1 cellular context compared by ENCODE assay signal in the genomic region with DNA sequence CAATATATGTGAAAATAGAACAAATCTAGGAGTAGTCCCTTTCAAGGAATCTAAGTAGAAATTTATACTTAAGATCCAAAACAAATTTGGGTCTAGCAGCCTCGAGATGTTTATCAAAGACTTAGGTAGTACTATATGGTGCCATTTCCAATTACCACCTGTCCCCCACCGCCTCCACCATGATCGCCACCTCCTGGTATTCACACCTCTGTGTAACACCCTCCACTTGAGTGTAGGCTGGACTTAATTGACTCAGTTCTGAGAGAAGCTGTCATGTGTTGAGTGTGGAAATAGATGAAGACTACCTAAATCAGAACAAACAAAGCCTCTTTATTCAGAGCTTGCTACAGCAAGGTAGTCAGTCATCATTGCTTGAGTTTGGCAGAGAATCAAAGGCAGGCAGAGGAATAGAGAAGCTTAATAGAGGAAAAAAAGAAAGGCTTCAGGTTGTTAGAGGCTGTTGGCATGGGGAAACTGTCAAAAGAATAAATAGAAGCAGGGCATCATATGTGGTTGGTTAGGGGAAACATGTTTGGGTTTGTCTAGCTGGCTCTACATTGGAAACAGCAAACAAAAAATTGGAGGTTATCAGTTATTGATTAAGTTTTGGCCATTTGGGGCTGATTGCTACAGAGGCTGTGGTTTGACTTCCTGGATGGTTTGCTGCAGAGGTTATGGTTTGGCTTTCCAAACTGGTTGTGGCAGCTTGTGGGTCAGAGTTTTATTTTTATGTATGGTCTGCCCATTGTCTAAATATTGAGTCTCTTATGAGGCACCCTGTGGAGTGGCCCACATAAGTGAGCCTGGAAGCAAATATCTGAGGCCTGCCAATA.
TF ChIP-seq lines count a peak whose summit lies in the region.

No MANE protein-coding gene starts in this region.

TF ChIP-seq in K562, 482 proteins besides CTCF, POLR2A, EP300 and RAD21 (continued from another document):
- TF ChIP-seq, protein P1, sequence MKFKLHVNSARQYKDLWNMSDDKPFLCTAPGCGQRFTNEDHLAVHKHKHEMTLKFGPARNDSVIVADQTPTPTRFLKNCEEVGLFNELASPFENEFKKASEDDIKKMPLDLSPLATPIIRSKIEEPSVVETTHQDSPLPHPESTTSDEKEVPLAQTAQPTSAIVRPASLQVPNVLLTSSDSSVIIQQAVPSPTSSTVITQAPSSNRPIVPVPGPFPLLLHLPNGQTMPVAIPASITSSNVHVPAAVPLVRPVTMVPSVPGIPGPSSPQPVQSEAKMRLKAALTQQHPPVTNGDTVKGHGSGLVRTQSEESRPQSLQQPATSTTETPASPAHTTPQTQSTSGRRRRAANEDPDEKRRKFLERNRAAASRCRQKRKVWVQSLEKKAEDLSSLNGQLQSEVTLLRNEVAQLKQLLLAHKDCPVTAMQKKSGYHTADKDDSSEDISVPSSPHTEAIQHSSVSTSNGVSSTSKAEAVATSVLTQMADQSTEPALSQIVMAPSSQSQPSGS (CRISPR knock-in tag; IDR thresholded peaks at IDR 0.05), result no peak
- no peak for TF ChIP-seq PRMT5 (CRISPR knock-in tag; IDR thresholded peaks at IDR 0.05)
- TF ChIP-seq ZNF175 (CRISPR knock-in tag; IDR thresholded peaks at IDR 0.05; ENCODE audit: low read depth), result no peak
- TF ChIP-seq TGIF2 (CRISPR knock-in tag; IDR thresholded peaks at IDR 0.05), result peak; percentile 19; the same call in 1 of the 2 replicates
- TF ChIP-seq ZNF224 (CRISPR knock-in tag; IDR thresholded peaks at IDR 0.05), result no peak
- 0 out of 2 replicates have a peak, but pooled peaks have one; percentile 23 for TF ChIP-seq FOXJ2 (tag; IDR thresholded peaks at IDR 0.05)
TF ChIP-seq in K562: peak in this region for 3.
